ENCODE assay signal across 29 cellular contexts in genomic region chr19:51326216-51327065, GRCh38. TPM values are rescaled to one million over a fixed set of nuclear protein-coding genes. Genes with fewer than 3 reads are reported as not detected.
DNase-seq lines count a peak whose midpoint lies in the region; ATAC-seq and TF ChIP-seq lines count a peak whose summit lies in the region.
"Had no signal": no experiment of that assay in that cellular context is flagged by ENCODE, and none has a peak within 500 bp of the region (broad histone marks: within the 10 kb centered on the region; RNA-seq: fewer than 3 reads in every experiment).

No MANE protein-coding gene starts in this region.

- H3K4me2 ChIP-seq in parathyroid adenoma (ENCODE audit: low read length) = no peak overlapping the region
- H3K4me2 ChIP-seq: BLaER1 had no signal

- H3K27me3 Mint-ChIP-seq in endodermal cell (ENCODE audit: insufficient read depth) = peaks cover 2% of the 10 kb centered on the region
- H3K27me3 Mint-ChIP-seq: brain had no signal

- WGBS in endodermal cell (ENCODE audit: insufficient coverage in 1 of 2, insufficient read length in 1 of 2), 2 experiments = 75 to 89% methylated on average over 7 to 34 of the region's 36 CpGs

- H3K4me3 Mint-ChIP-seq in endodermal cell = peak overlapping the region; percentile 36
- H3K4me3 Mint-ChIP-seq: activated T-cell treated with anti-CD3 and anti-CD28 coated beads, Interleukin-2, amount 50 U/mL, for 4 hours had no signal

- no peaks in the 10 kb centered on the region; the same call in 1 of the 2 replicates for H3K9me3 ChIP-seq in HUES6 (ENCODE audit: control insufficient read depth, insufficient read depth, low read depth, low read length)
- H3K9me3 ChIP-seq in endodermal cell (ENCODE audit: control insufficient read depth, low read length) = no peaks in the 10 kb centered on the region
- no peaks in the 10 kb centered on the region for H3K9me3 ChIP-seq in parathyroid adenoma (ENCODE audit: control insufficient read depth, low read length)

- H3K27ac ChIP-seq in HUES6 (ENCODE audit: low read depth, low read length) (no peak overlapping the region), endodermal cell (ENCODE audit: low read depth, low read length) (no peak overlapping the region), parathyroid adenoma (no peak overlapping the region)
- H3K27ac ChIP-seq: BLaER1, dorsolateral prefrontal cortex, hepatocyte, stomach had no signal

- no peak overlapping the region for H3K27ac Mint-ChIP-seq in endodermal cell
- H3K27ac Mint-ChIP-seq: natural killer cell treated with Interleukin-12 subunit alpha and Interleukin-12 subunit beta and Interleukin-15 and Interleukin-18, amount 100 ng/mL, for 72 hours had no signal

- peaks cover 2% of the 10 kb centered on the region for H3K4me1 Mint-ChIP-seq in endodermal cell

- H3K9me3 Mint-ChIP-seq in endodermal cell = peaks cover 1% of the 10 kb centered on the region
- H3K9me3 Mint-ChIP-seq: natural killer cell treated with Interleukin-12 subunit alpha and Interleukin-12 subunit beta and Interleukin-15 and Interleukin-18, amount 100 ng/mL, for 72 hours had no signal

- H3K4me3 ChIP-seq in HUES6 (ENCODE audit: low read depth, low read length) = peak overlapping the region; percentile 66
- H3K4me3 ChIP-seq in endodermal cell (ENCODE audit: low read length) = no peak overlapping the region
- H3K4me3 ChIP-seq in parathyroid adenoma (ENCODE audit: low read depth, low read length) = no peak overlapping the region
- H3K4me3 ChIP-seq: BLaER1, hepatocyte had no signal

- TF ChIP-seq CTCF in endodermal cell (conservative IDR thresholded peaks at IDR 0.05) = no peak
- TF ChIP-seq CTCF in parathyroid adenoma (IDR thresholded peaks at IDR 0.05) = no peak

- no peak for ATAC-seq in GM21447 (IDR thresholded peaks at IDR 0.05; ENCODE audit: unreplicated experiment)

- H3K9ac ChIP-seq in HUES6 (ENCODE audit: low read length) (no peak overlapping the region), endodermal cell (ENCODE audit: extremely low read depth, low read length, poor library complexity, severe bottlenecking) (no peak overlapping the region), parathyroid adenoma (no peak overlapping the region)
- H3K9ac ChIP-seq: BLaER1 had no signal

- no peaks in the 10 kb centered on the region for H3K79me2 ChIP-seq in parathyroid adenoma
- H3K79me2 ChIP-seq: hepatocyte had no signal

- H3K36me3 ChIP-seq in HUES6 (ENCODE audit: control insufficient read depth, insufficient read depth, low read length) (peaks cover 25% of the 10 kb centered on the region), endodermal cell (ENCODE audit: control insufficient read depth, insufficient read depth, low read length) (peaks cover 12% of the 10 kb centered on the region), parathyroid adenoma (ENCODE audit: control insufficient read depth, insufficient read depth, low read length) (no peaks in the 10 kb centered on the region)

- H3K27me3 ChIP-seq in HUES6 (ENCODE audit: control insufficient read depth, insufficient read depth, low read length) (peaks cover 12% of the 10 kb centered on the region), endodermal cell (ENCODE audit: control insufficient read depth, insufficient read depth, low read length, poor library complexity, severe bottlenecking) (no peaks in the 10 kb centered on the region), parathyroid adenoma (ENCODE audit: control insufficient read depth, insufficient read depth, low read length) (no peaks in the 10 kb centered on the region)
- H3K27me3 ChIP-seq: hepatocyte had no signal

- H2AFZ ChIP-seq in parathyroid adenoma = peak overlapping the region; percentile 72
- H2AFZ ChIP-seq: hepatocyte had no signal

- H3K36me3 Mint-ChIP-seq in endodermal cell (ENCODE audit: low read depth) = peaks cover 42% of the 10 kb centered on the region
- H3K36me3 Mint-ChIP-seq: natural killer cell treated with Interleukin-12 subunit alpha and Interleukin-12 subunit beta and Interleukin-15 and Interleukin-18, amount 100 ng/mL, for 72 hours had no signal

- H3K4me1 ChIP-seq in HUES6 (ENCODE audit: control insufficient read depth, insufficient read depth, low read length) (peaks cover 7% of the 10 kb centered on the region), endodermal cell (ENCODE audit: control insufficient read depth, insufficient read depth, low read length) (no peaks in the 10 kb centered on the region), parathyroid adenoma (no peaks in the 10 kb centered on the region)

- DNase-seq in D341Med (ENCODE audit: low spot score) (peak; percentile 7), endodermal cell (peak; percentile 30), DMS 273 treated with DMSO at 0.1 percent for 48 hours (lab: John Stamatoyannopoulos, UW) (no peak), dedifferentiated amniotic fluid mesenchymal stem cell (ENCODE audit: extremely low spot score) (no peak)
- DNase-seq: activated CD4-positive, alpha-beta T cell treated with anti-CD3 and anti-CD28 coated beads, Interleukin-2, amount 50 U/mL, for 1 hour; activated naive CD4-positive, alpha-beta T cell treated with Interleukin-2 at 50 U/mL for 16 hours; activated T-cell treated with anti-CD3 and anti-CD28 coated beads, Interleukin-2, amount 50 U/mL, for 4 hours; amniotic stem cell; cerebellar nuclear complex; DMS53; dorsolateral prefrontal cortex; NCI-H1048; NCI-H1694; NCI-H446; NCI-H774; SIG-M5; stomach; SW 1271 had no signal

RNA-seq across cellular contexts. Expression of gene IGLON5, which starts 15.0 kb away (rescaled TPM):
- 10 to 100 TPM; 42.7 to 49.4 TPM for total RNA-seq in endodermal cell
- polyA plus RNA-seq in endodermal cell (2013, experiment 1 of 2) = 66.0 TPM
- 57.1 TPM for polyA plus RNA-seq in endodermal cell (2013, experiment 2 of 2)
- total RNA-seq: endothelial cell of umbilical vein, osteocyte had no signal
- polyA plus RNA-seq: AG04450, endothelial cell of umbilical vein, IgD-negative memory B cell had no signal

RNA-seq across cellular contexts. Expression of gene VSIG10L, which starts 15.5 kb away (rescaled TPM):
- total RNA-seq in endodermal cell = 10 to 100 TPM in 1 of 2 donors, 1 to 10 TPM in 1; 6.4 to 11.5 TPM
- polyA plus RNA-seq in endodermal cell (2013, experiment 1 of 2) = 7.5 TPM
- 7.0 TPM for polyA plus RNA-seq in endodermal cell (2013, experiment 2 of 2)

RNA-seq across cellular contexts. Expression of gene ETFB, which starts 39.7 kb away (rescaled TPM):
- total RNA-seq in endodermal cell = 10 to 100 TPM; 54.3 to 77.3 TPM
- polyA plus RNA-seq in endodermal cell (2013, experiment 1 of 2) = 65.3 TPM
- polyA plus RNA-seq in endodermal cell (2013, experiment 2 of 2) = 60.7 TPM

RNA-seq across cellular contexts. Expression of gene CLDND2, which starts 42.4 kb away (rescaled TPM):
- 1 to 10 TPM; 1.3 to 2.5 TPM for total RNA-seq in endodermal cell
- polyA plus RNA-seq in endodermal cell (2013, experiment 1 of 2) = 3.7 TPM
- polyA plus RNA-seq in endodermal cell (2013, experiment 2 of 2) = 2.4 TPM
- total RNA-seq: osteocyte, stomach had no signal
- polyA plus RNA-seq: AG04450, endothelial cell of umbilical vein, IgD-negative memory B cell had no signal

RNA-seq across cellular contexts. Expression of gene NKG7, which starts 46.0 kb away (rescaled TPM):
- total RNA-seq in endodermal cell = not detected
- polyA plus RNA-seq in endodermal cell (2013, experiment 1 of 2) = not detected
- polyA plus RNA-seq in endodermal cell (2013, experiment 2 of 2) = not detected
- total RNA-seq: endothelial cell of umbilical vein, hepatocyte, osteocyte had no signal
- polyA plus RNA-seq: AG04450, endothelial cell of umbilical vein, hepatocyte had no signal

Comparison
In these comparisons a context has a peak if more than half of its experiments do, and no peak if none do; other contexts are left out.
1. DNase-seq: peak in D341Med (single experiment) and endodermal cell (single experiment); none in DMS 273 treated with DMSO at 0.1 percent for 48 hours (single experiment) and dedifferentiated amniotic fluid mesenchymal stem cell (single experiment).